Comparison of ENCODE assay signal across 20 cellular contexts in genomic region chr10:28250358-28250757, GRCh38.
"Had no signal": no experiment of that assay in that cellular context is flagged by ENCODE, and none has a peak within 500 bp of the region (broad histone marks: within the 10 kb centered on the region; RNA-seq: fewer than 3 reads in every experiment).

No MANE protein-coding gene starts in this region.

- H3K27me3 Mint-ChIP-seq: effector memory CD8-positive, alpha-beta T cell; stimulated activated naive CD8-positive, alpha-beta T cell treated with anti-CD3 and anti-CD28 coated beads, Interleukin-15, amount 100 ng/mL, for 72 hours had no signal

- H3K27ac ChIP-seq: epithelial cell of prostate, left ventricle myocardium inferior, lower lobe of right lung, parathyroid adenoma, right lobe of liver, spleen, testis had no signal

- H3K4me3 Mint-ChIP-seq: effector memory CD8-positive, alpha-beta T cell; immature natural killer cell; nephron; stimulated activated naive B cell treated with anti-CD40 and anti-IgM and Interleukin-4, amounts not matched to agents 10 μg/mL and 1 μg/mL and 100 μg/mL, for 72 hours; stimulated activated naive CD8-positive, alpha-beta T cell treated with anti-CD3 and anti-CD28 coated beads, Interleukin-15, amount 100 ng/mL, for 72 hours had no signal

- H3K9me3 ChIP-seq: esophagus muscularis mucosa, gastroesophageal sphincter, left ventricle myocardium inferior, lower lobe of right lung, psoas muscle, right lobe of liver, testis had no signal

- ATAC-seq: left cardiac atrium; stimulated activated naive B cell treated with anti-CD40 and anti-IgM and Interleukin-4, amounts not matched to agents 10 μg/mL and 1 μg/mL and 100 μg/mL, for 72 hours had no signal

- DNase-seq: effector memory CD8-positive, alpha-beta T cell; kidney; left cardiac atrium; left ventricle myocardium inferior; lower lobe of right lung; occipital lobe; psoas muscle; right lobe of liver; spleen; stimulated activated CD4-positive, alpha-beta T cell treated with anti-CD3 and anti-CD28 coated beads, Interleukin-2, amount 100 ng/mL, for 24 hours; stimulated activated CD4-positive, alpha-beta T cell treated with anti-CD3 and anti-CD28 coated beads, Interleukin-4, amount 100 ng/mL, for 4 hours; stimulated activated naive B cell treated with anti-CD40 and anti-IgM and Interleukin-4, amounts not matched to agents 10 μg/mL and 1 μg/mL and 100 μg/mL, for 72 hours; stimulated activated naive CD8-positive, alpha-beta T cell treated with anti-CD3 and anti-CD28 coated beads, Interleukin-15, amount 100 ng/mL, for 72 hours; testis had no signal

- H3K4me3 ChIP-seq: esophagus muscularis mucosa, gastroesophageal sphincter, left ventricle myocardium inferior, lower lobe of right lung, psoas muscle, right lobe of liver, spleen, testis had no signal

- H3K4me1 ChIP-seq: parathyroid adenoma, right lobe of liver, testis had no signal

- H3K27ac Mint-ChIP-seq: effector memory CD8-positive, alpha-beta T cell; immature natural killer cell; nephron; stimulated activated naive B cell treated with anti-CD40 and anti-IgM and Interleukin-4, amounts not matched to agents 10 μg/mL and 1 μg/mL and 100 μg/mL, for 72 hours; stimulated activated naive CD8-positive, alpha-beta T cell treated with anti-CD3 and anti-CD28 coated beads, Interleukin-15, amount 100 ng/mL, for 72 hours had no signal

- H3K9me3 Mint-ChIP-seq: effector memory CD8-positive, alpha-beta T cell; immature natural killer cell; stimulated activated naive CD8-positive, alpha-beta T cell treated with anti-CD3 and anti-CD28 coated beads, Interleukin-15, amount 100 ng/mL, for 72 hours had no signal

- H3K36me3 ChIP-seq: esophagus muscularis mucosa, gastroesophageal sphincter, left ventricle myocardium inferior, lower lobe of right lung, right lobe of liver, spleen had no signal
